21 cellular contexts compared by ENCODE assay signal in the genomic region with DNA sequence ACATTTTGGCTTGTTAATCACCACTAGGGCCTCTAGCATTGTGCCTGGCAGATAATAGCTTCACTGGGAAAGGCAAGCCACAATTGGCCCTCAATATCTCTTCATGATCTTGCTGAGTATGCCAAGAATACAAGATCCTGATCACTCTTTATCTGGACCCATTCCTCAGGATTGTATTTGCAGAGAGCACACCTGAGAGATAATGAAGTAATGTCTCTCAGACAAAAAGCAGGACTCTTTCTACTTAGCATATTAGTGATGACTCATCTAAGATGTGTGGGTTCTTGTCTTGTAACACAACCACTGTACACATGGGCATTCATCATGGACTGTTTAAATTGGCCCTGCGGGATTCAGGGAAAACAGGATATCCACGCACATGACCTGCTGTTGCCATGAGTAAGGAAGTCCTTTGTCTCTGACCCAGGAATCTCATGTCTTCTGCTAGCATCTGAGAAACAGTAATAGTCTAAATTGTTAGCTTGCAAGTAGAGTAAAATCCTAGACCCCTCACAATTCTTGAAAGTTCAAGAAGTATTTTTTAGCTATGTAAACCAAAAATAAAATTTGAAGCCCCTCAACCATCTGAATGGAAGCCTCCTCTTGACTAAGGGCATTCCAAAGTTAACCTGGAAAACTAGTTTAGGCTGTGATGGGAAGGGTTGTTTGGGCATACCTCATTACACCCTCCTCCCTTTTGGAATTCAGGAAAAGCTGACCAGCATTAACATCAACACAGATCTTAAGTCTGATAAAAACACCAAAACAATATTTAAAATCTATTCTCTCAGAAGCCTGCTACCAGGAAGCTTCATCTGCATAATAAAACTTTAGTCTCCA.
"Had no signal": no experiment of that assay in that cellular context is flagged by ENCODE, and none has a peak within 500 bp of the region (broad histone marks: within the 10 kb centered on the region; RNA-seq: fewer than 3 reads in every experiment).

No MANE protein-coding gene starts in this region.

- H3K4me1 ChIP-seq: adrenal gland, gastroesophageal sphincter, heart right ventricle, parathyroid adenoma, right lobe of liver, testis, upper lobe of left lung had no signal

- H3K4me1 Mint-ChIP-seq: activated CD4-positive, alpha-beta T cell treated with anti-CD3 and anti-CD28 coated beads for 36 hours; activated naive CD4-positive, alpha-beta T cell treated with anti-CD3 and anti-CD28 coated beads, Interleukin-2, amount 50 U/mL, for 24 hours; nephron; stimulated activated effector memory CD8-positive, alpha-beta T cell treated with anti-CD3 and anti-CD28 coated beads, Interleukin-12 subunit alpha, Interleukin-12 subunit beta, amount 100 ng/mL, for 72 hours had no signal

- H3K9ac ChIP-seq: parathyroid adenoma had no signal

- H3K36me3 ChIP-seq: adrenal gland, gastroesophageal sphincter, heart right ventricle, right lobe of liver, upper lobe of left lung had no signal

- DNase-seq: activated CD4-positive, alpha-beta T cell treated with anti-CD3 and anti-CD28 coated beads for 36 hours; activated CD4-positive, alpha-beta T cell treated with anti-CD3 and anti-CD28 coated beads, Interleukin-2, amount 50 U/mL, for 48 hours; activated gamma-delta T cell; adrenal gland; dermis blood vessel endothelial cell; effector memory CD4-positive, alpha-beta T cell; heart right ventricle; kidney glomerular epithelial cell; right lobe of liver; small intestine; stimulated activated CD4-positive, alpha-beta T cell treated with anti-CD3 and anti-CD28 coated beads, Interleukin-15, amount 100 ng/mL, for 24 hours; stimulated activated CD4-positive, alpha-beta T cell treated with anti-CD3 and anti-CD28 coated beads, Interleukin-4, amount 100 ng/mL, for 1 hour; testis; upper lobe of left lung had no signal

- H3K27ac ChIP-seq: adrenal gland, gastroesophageal sphincter, heart right ventricle, parathyroid adenoma, right lobe of liver, testis, upper lobe of left lung had no signal

- H3K36me3 Mint-ChIP-seq: activated naive CD4-positive, alpha-beta T cell treated with anti-CD3 and anti-CD28 coated beads, Interleukin-2, amount 50 U/mL, for 24 hours; stimulated activated effector memory CD8-positive, alpha-beta T cell treated with anti-CD3 and anti-CD28 coated beads, Interleukin-12 subunit alpha, Interleukin-12 subunit beta, amount 100 ng/mL, for 72 hours had no signal

- H3K9me3 ChIP-seq: adrenal gland, gastroesophageal sphincter, right lobe of liver, testis, upper lobe of left lung had no signal

- ATAC-seq: activated CD4-positive, alpha-beta T cell treated with anti-CD3 and anti-CD28 coated beads for 36 hours; gastroesophageal sphincter; heart right ventricle; right lobe of liver; stimulated activated effector memory CD8-positive, alpha-beta T cell treated with anti-CD3 and anti-CD28 coated beads, Interleukin-12 subunit alpha, Interleukin-12 subunit beta, amount 100 ng/mL, for 72 hours; WTC11 had no signal

- H3K27ac Mint-ChIP-seq: activated CD4-positive, alpha-beta T cell treated with anti-CD3 and anti-CD28 coated beads for 36 hours; activated naive CD4-positive, alpha-beta T cell treated with anti-CD3 and anti-CD28 coated beads, Interleukin-2, amount 50 U/mL, for 24 hours; nephron; stimulated activated effector memory CD8-positive, alpha-beta T cell treated with anti-CD3 and anti-CD28 coated beads, Interleukin-12 subunit alpha, Interleukin-12 subunit beta, amount 100 ng/mL, for 72 hours; WTC11 had no signal

- H3K27me3 ChIP-seq: adrenal gland, gastroesophageal sphincter, heart right ventricle, right lobe of liver, testis, upper lobe of left lung had no signal

- FAIRE-seq: small intestine, TTC549 had no signal

- H3K9me3 Mint-ChIP-seq: activated naive CD4-positive, alpha-beta T cell treated with anti-CD3 and anti-CD28 coated beads, Interleukin-2, amount 50 U/mL, for 24 hours; nephron; stimulated activated effector memory CD8-positive, alpha-beta T cell treated with anti-CD3 and anti-CD28 coated beads, Interleukin-12 subunit alpha, Interleukin-12 subunit beta, amount 100 ng/mL, for 72 hours had no signal

- H3K4me3 ChIP-seq: adrenal gland, gastroesophageal sphincter, heart right ventricle, right lobe of liver, testis, upper lobe of left lung had no signal

- H3K4me3 Mint-ChIP-seq: activated CD4-positive, alpha-beta T cell treated with anti-CD3 and anti-CD28 coated beads for 36 hours; activated naive CD4-positive, alpha-beta T cell treated with anti-CD3 and anti-CD28 coated beads, Interleukin-2, amount 50 U/mL, for 24 hours; nephron; stimulated activated effector memory CD8-positive, alpha-beta T cell treated with anti-CD3 and anti-CD28 coated beads, Interleukin-12 subunit alpha, Interleukin-12 subunit beta, amount 100 ng/mL, for 72 hours; WTC11 had no signal
